ENCODE assay signal across 1 cellular context in the genomic region with DNA sequence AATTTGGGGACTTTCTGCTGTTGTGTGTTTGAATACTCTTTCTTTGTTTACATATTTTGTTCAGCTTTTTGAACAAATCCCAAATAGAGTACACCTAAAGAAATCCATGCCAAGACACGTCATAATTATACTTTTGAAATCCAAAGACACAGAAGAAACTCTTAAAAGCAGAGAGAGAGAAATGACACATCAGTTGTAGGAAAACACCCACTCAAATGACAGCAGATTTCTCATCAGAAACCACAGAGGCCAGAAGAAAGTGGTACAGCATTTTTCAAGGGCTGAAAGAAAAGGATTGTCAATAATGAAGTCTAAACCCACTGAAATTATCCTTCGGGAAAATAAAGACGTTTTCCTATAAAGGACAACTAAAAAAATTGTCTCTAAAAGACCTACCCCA.
TF ChIP-seq lines count a peak whose summit lies in the region.

No MANE protein-coding gene starts in this region.

TF ChIP-seq in WTC11, 78 proteins besides CTCF, POLR2A, EP300 and RAD21:
- TF ChIP-seq ZNF317 (CRISPR knock-in tag; IDR thresholded peaks at IDR 0.05; ENCODE audit: borderline replicate concordance, low read depth), result peak; percentile 71
- TF ChIP-seq, protein P1, sequence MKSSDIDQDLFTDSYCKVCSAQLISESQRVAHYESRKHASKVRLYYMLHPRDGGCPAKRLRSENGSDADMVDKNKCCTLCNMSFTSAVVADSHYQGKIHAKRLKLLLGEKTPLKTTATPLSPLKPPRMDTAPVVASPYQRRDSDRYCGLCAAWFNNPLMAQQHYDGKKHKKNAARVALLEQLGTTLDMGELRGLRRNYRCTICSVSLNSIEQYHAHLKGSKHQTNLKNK (CRISPR knock-in tag; IDR thresholded peaks at IDR 0.05), result no peak
TF ChIP-seq in WTC11: peak in this region for 1.
